1 cellular context compared by ENCODE assay signal in genomic region chr11:130872513-130872912, GRCh38.
TF ChIP-seq lines count a peak whose summit lies in the region.

No MANE protein-coding gene starts in this region.

TF ChIP-seq in HepG2, 621 proteins besides CTCF, POLR2A, EP300 and RAD21:
- TF ChIP-seq, protein P1, sequence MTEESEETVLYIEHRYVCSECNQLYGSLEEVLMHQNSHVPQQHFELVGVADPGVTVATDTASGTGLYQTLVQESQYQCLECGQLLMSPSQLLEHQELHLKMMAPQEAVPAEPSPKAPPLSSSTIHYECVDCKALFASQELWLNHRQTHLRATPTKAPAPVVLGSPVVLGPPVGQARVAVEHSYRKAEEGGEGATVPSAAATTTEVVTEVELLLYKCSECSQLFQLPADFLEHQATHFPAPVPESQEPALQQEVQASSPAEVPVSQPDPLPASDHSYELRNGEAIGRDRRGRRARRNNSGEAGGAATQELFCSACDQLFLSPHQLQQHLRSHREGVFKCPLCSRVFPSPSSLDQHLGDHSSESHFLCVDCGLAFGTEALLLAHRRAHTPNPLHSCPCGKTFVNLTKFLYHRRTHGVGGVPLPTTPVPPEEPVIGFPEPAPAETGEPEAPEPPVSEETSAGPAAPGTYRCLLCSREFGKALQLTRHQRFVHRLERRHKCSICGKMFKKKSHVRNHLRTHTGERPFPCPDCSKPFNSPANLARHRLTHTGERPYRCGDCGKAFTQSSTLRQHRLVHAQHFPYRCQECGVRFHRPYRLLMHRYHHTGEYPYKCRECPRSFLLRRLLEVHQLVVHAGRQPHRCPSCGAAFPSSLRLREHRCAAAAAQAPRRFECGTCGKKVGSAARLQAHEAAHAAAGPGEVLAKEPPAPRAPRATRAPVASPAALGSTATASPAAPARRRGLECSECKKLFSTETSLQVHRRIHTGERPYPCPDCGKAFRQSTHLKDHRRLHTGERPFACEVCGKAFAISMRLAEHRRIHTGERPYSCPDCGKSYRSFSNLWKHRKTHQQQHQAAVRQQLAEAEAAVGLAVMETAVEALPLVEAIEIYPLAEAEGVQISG (CRISPR knock-in tag; IDR thresholded peaks at IDR 0.05): no peak
- TF ChIP-seq ELF1 (CRISPR knock-in tag; IDR thresholded peaks at IDR 0.05): no peak
- no peak for TF ChIP-seq GLI4 (CRISPR knock-in tag; IDR thresholded peaks at IDR 0.05; ENCODE audit: borderline replicate concordance)
- TF ChIP-seq MTA1 (CRISPR knock-in tag; IDR thresholded peaks at IDR 0.05; ENCODE audit: borderline replicate concordance): no peak
- TF ChIP-seq, protein P2, sequence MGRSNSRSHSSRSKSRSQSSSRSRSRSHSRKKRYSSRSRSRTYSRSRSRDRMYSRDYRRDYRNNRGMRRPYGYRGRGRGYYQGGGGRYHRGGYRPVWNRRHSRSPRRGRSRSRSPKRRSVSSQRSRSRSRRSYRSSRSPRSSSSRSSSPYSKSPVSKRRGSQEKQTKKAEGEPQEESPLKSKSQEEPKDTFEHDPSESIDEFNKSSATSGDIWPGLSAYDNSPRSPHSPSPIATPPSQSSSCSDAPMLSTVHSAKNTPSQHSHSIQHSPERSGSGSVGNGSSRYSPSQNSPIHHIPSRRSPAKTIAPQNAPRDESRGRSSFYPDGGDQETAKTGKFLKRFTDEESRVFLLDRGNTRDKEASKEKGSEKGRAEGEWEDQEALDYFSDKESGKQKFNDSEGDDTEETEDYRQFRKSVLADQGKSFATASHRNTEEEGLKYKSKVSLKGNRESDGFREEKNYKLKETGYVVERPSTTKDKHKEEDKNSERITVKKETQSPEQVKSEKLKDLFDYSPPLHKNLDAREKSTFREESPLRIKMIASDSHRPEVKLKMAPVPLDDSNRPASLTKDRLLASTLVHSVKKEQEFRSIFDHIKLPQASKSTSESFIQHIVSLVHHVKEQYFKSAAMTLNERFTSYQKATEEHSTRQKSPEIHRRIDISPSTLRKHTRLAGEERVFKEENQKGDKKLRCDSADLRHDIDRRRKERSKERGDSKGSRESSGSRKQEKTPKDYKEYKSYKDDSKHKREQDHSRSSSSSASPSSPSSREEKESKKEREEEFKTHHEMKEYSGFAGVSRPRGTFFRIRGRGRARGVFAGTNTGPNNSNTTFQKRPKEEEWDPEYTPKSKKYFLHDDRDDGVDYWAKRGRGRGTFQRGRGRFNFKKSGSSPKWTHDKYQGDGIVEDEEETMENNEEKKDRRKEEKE (IDR thresholded peaks at IDR 0.05): no peak
- no peak for TF ChIP-seq ZNF546 (CRISPR knock-in tag; conservative IDR thresholded peaks at IDR 0.05)
- TF ChIP-seq FIP1L1 (IDR thresholded peaks at IDR 0.05; ENCODE audit: borderline replicate concordance, insufficient read depth, low read depth, low read length): no peak
- TF ChIP-seq, protein P3, sequence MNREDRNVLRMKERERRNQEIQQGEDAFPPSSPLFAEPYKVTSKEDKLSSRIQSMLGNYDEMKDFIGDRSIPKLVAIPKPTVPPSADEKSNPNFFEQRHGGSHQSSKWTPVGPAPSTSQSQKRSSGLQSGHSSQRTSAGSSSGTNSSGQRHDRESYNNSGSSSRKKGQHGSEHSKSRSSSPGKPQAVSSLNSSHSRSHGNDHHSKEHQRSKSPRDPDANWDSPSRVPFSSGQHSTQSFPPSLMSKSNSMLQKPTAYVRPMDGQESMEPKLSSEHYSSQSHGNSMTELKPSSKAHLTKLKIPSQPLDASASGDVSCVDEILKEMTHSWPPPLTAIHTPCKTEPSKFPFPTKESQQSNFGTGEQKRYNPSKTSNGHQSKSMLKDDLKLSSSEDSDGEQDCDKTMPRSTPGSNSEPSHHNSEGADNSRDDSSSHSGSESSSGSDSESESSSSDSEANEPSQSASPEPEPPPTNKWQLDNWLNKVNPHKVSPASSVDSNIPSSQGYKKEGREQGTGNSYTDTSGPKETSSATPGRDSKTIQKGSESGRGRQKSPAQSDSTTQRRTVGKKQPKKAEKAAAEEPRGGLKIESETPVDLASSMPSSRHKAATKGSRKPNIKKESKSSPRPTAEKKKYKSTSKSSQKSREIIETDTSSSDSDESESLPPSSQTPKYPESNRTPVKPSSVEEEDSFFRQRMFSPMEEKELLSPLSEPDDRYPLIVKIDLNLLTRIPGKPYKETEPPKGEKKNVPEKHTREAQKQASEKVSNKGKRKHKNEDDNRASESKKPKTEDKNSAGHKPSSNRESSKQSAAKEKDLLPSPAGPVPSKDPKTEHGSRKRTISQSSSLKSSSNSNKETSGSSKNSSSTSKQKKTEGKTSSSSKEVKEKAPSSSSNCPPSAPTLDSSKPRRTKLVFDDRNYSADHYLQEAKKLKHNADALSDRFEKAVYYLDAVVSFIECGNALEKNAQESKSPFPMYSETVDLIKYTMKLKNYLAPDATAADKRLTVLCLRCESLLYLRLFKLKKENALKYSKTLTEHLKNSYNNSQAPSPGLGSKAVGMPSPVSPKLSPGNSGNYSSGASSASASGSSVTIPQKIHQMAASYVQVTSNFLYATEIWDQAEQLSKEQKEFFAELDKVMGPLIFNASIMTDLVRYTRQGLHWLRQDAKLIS (CRISPR knock-in tag; IDR thresholded peaks at IDR 0.05): no peak
- TF ChIP-seq, protein P4, sequence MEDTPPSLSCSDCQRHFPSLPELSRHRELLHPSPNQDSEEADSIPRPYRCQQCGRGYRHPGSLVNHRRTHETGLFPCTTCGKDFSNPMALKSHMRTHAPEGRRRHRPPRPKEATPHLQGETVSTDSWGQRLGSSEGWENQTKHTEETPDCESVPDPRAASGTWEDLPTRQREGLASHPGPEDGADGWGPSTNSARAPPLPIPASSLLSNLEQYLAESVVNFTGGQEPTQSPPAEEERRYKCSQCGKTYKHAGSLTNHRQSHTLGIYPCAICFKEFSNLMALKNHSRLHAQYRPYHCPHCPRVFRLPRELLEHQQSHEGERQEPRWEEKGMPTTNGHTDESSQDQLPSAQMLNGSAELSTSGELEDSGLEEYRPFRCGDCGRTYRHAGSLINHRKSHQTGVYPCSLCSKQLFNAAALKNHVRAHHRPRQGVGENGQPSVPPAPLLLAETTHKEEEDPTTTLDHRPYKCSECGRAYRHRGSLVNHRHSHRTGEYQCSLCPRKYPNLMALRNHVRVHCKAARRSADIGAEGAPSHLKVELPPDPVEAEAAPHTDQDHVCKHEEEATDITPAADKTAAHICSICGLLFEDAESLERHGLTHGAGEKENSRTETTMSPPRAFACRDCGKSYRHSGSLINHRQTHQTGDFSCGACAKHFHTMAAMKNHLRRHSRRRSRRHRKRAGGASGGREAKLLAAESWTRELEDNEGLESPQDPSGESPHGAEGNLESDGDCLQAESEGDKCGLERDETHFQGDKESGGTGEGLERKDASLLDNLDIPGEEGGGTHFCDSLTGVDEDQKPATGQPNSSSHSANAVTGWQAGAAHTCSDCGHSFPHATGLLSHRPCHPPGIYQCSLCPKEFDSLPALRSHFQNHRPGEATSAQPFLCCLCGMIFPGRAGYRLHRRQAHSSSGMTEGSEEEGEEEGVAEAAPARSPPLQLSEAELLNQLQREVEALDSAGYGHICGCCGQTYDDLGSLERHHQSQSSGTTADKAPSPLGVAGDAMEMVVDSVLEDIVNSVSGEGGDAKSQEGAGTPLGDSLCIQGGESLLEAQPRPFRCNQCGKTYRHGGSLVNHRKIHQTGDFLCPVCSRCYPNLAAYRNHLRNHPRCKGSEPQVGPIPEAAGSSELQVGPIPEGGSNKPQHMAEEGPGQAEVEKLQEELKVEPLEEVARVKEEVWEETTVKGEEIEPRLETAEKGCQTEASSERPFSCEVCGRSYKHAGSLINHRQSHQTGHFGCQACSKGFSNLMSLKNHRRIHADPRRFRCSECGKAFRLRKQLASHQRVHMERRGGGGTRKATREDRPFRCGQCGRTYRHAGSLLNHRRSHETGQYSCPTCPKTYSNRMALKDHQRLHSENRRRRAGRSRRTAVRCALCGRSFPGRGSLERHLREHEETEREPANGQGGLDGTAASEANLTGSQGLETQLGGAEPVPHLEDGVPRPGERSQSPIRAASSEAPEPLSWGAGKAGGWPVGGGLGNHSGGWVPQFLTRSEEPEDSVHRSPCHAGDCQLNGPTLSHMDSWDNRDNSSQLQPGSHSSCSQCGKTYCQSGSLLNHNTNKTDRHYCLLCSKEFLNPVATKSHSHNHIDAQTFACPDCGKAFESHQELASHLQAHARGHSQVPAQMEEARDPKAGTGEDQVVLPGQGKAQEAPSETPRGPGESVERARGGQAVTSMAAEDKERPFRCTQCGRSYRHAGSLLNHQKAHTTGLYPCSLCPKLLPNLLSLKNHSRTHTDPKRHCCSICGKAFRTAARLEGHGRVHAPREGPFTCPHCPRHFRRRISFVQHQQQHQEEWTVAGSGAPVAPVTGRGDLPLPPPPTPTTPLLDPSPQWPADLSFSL (CRISPR knock-in tag; IDR thresholded peaks at IDR 0.05): no peak
- no peak for TF ChIP-seq DR1 (CRISPR knock-in tag; IDR thresholded peaks at IDR 0.05)
- TF ChIP-seq ZNF720 (CRISPR knock-in tag; IDR thresholded peaks at IDR 0.05): no peak
- TF ChIP-seq GMEB2 (CRISPR knock-in tag; IDR thresholded peaks at IDR 0.05; ENCODE audit: low read depth): no peak
- no peak for TF ChIP-seq ZNF691 (CRISPR knock-in tag; IDR thresholded peaks at IDR 0.05; ENCODE audit: borderline replicate concordance, low read depth)
- no peak for TF ChIP-seq HCFC1 (IDR thresholded peaks at IDR 0.05; ENCODE audit: low read depth, low read length)
- TF ChIP-seq BATF2 (CRISPR knock-in tag; IDR thresholded peaks at IDR 0.05): no peak
- TF ChIP-seq UBTF (CRISPR knock-in tag; IDR thresholded peaks at IDR 0.05): no peak
